19 cellular contexts compared by ENCODE assay signal in genomic region chr14:23601845-23602180, GRCh38. TPM values are rescaled to one million over a fixed set of nuclear protein-coding genes. Genes with fewer than 3 reads are reported as not detected.
"Had no signal": no experiment of that assay in that cellular context is flagged by ENCODE, and none has a peak within 500 bp of the region (broad histone marks: within the 10 kb centered on the region; RNA-seq: fewer than 3 reads in every experiment).

No MANE protein-coding gene starts in this region.

- DNase-seq: activated CD4-positive, alpha-beta T cell treated with anti-CD3 and anti-CD28 coated beads, Interleukin-2, amount 50 U/mL, for 48 hours; activated naive CD4-positive, alpha-beta T cell treated with anti-CD3 and anti-CD28 coated beads, Interleukin-2, amount 10 ng/mL, durations not matched to agents 7 days and 5 days; endodermal cell; heart left ventricle; midbrain; naive B cell; retina; stimulated activated CD4-positive, alpha-beta T cell treated with anti-CD3 and anti-CD28 coated beads, Interleukin-15, amount 100 ng/mL, for 24 hours; stimulated activated CD4-positive, alpha-beta T cell treated with anti-CD3 and anti-CD28 coated beads, Interleukin-4, amount 100 ng/mL, for 1 hour; stimulated activated naive CD4-positive, alpha-beta T cell; T1000; transverse colon had no signal

- H3K4me1 ChIP-seq: parathyroid adenoma, transverse colon, vagina had no signal

- H3K4me3 ChIP-seq: heart left ventricle, lung, skin epidermis, transverse colon, vagina had no signal

- H2AFZ ChIP-seq: parathyroid adenoma had no signal

- H3K27me3 Mint-ChIP-seq: activated naive CD4-positive, alpha-beta T cell treated with anti-CD3 and anti-CD28 coated beads, Interleukin-2, amount 10 ng/mL, durations not matched to agents 7 days and 5 days had no signal

- H3K9ac ChIP-seq: parathyroid adenoma had no signal

- H3K27me3 ChIP-seq: transverse colon, vagina had no signal

- H3K27ac Mint-ChIP-seq: activated naive CD4-positive, alpha-beta T cell treated with anti-CD3 and anti-CD28 coated beads, Interleukin-2, amount 10 ng/mL, durations not matched to agents 7 days and 5 days; endodermal cell had no signal

- H3K4me3 Mint-ChIP-seq: activated naive CD4-positive, alpha-beta T cell treated with anti-CD3 and anti-CD28 coated beads, Interleukin-2, amount 10 ng/mL, durations not matched to agents 7 days and 5 days; endodermal cell had no signal

- H3K36me3 ChIP-seq: heart left ventricle, transverse colon, vagina had no signal

- H3K4me1 Mint-ChIP-seq: activated naive CD4-positive, alpha-beta T cell treated with anti-CD3 and anti-CD28 coated beads, Interleukin-2, amount 10 ng/mL, durations not matched to agents 7 days and 5 days; naive B cell had no signal

- H3K9me3 Mint-ChIP-seq: activated naive CD4-positive, alpha-beta T cell treated with anti-CD3 and anti-CD28 coated beads, Interleukin-2, amount 10 ng/mL, durations not matched to agents 7 days and 5 days; endodermal cell had no signal

- H3K9me3 ChIP-seq: transverse colon, vagina had no signal

- H3K27ac ChIP-seq: heart left ventricle, parathyroid adenoma, skin epidermis, transverse colon, vagina, VCaP had no signal

- FAIRE-seq: astrocyte, frontal cortex had no signal

- H3K36me3 Mint-ChIP-seq: activated naive CD4-positive, alpha-beta T cell treated with anti-CD3 and anti-CD28 coated beads, Interleukin-2, amount 10 ng/mL, durations not matched to agents 7 days and 5 days had no signal

- H3K79me2 ChIP-seq: parathyroid adenoma had no signal

RNA-seq across cellular contexts. Expression of gene DHRS2, which starts 34.4 kb away (rescaled TPM):
- total RNA-seq: transverse colon had no signal
